15 cellular contexts compared by ENCODE assay signal in the genomic region with DNA sequence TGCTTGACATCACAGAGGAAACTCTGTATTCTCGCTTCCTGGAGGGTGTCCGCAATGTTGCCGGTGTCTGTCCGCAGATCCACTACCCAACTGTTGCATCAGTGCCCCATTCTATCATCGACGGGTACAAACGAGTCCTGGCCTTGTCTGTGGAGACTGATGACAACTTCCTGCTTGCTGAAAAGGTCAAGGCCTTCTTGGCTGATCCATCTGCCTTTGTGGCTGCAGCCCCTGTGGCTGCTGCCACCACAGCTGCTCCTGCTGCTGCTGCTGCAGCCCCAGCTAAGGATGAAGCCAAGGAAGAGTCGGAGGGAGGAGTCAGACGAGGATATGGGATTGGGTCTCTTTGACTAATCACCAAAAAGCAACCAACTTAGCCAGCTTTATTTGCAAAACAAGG. TPM values are rescaled to one million over a fixed set of nuclear protein-coding genes. Genes with fewer than 3 reads are reported as not detected.
"Had no signal": no experiment of that assay in that cellular context is flagged by ENCODE, and none has a peak within 500 bp of the region (broad histone marks: within the 10 kb centered on the region; RNA-seq: fewer than 3 reads in every experiment).

No MANE protein-coding gene starts in this region.

- H3K36me3 ChIP-seq: breast epithelium, right atrium auricular region, tibial artery, vagina, WERI-Rb-1 had no signal

- H3K27ac Mint-ChIP-seq: activated CD4-positive, alpha-beta T cell treated with anti-CD3 and anti-CD28 coated beads for 36 hours; activated CD8-positive, alpha-beta T cell treated with anti-CD3 and anti-CD28 coated beads for 36 hours; activated naive CD8-positive, alpha-beta T cell treated with anti-CD3 and anti-CD28 coated beads, Interleukin-2, amount 10 ng/mL, durations not matched to agents 7 days and 5 days; natural killer cell; stimulated activated effector memory CD8-positive, alpha-beta T cell treated with anti-CD3 and anti-CD28 coated beads, Interleukin-12 subunit alpha, Interleukin-12 subunit beta, amount 100 ng/mL, for 72 hours had no signal

- H3K27ac ChIP-seq: breast epithelium, dorsolateral prefrontal cortex, right atrium auricular region, tibial artery, vagina, WERI-Rb-1 had no signal

- DNase-seq: activated CD4-positive, alpha-beta T cell treated with anti-CD3 and anti-CD28 coated beads for 36 hours; activated CD8-positive, alpha-beta memory T cell treated with anti-CD3 and anti-CD28 coated beads, Interleukin-2, amount 50 U/mL, for 48 hours; activated CD8-positive, alpha-beta T cell treated with anti-CD3 and anti-CD28 coated beads for 36 hours; activated naive CD8-positive, alpha-beta T cell treated with anti-CD3 and anti-CD28 coated beads, Interleukin-2, amount 10 ng/mL, durations not matched to agents 7 days and 5 days; aorta; left colon; natural killer cell; tibial artery; WERI-Rb-1 had no signal

- H3K27me3 ChIP-seq: breast epithelium, dorsolateral prefrontal cortex, right atrium auricular region, vagina had no signal

- H3K36me3 Mint-ChIP-seq: activated naive CD8-positive, alpha-beta T cell treated with anti-CD3 and anti-CD28 coated beads, Interleukin-2, amount 10 ng/mL, durations not matched to agents 7 days and 5 days; natural killer cell; stimulated activated effector memory CD8-positive, alpha-beta T cell treated with anti-CD3 and anti-CD28 coated beads, Interleukin-12 subunit alpha, Interleukin-12 subunit beta, amount 100 ng/mL, for 72 hours had no signal

- H3K4me3 ChIP-seq: breast epithelium, lung, right atrium auricular region, tibial artery, vagina had no signal

- H3K4me3 Mint-ChIP-seq: activated CD4-positive, alpha-beta T cell treated with anti-CD3 and anti-CD28 coated beads for 36 hours; activated CD8-positive, alpha-beta T cell treated with anti-CD3 and anti-CD28 coated beads for 36 hours; activated naive CD8-positive, alpha-beta T cell treated with anti-CD3 and anti-CD28 coated beads, Interleukin-2, amount 10 ng/mL, durations not matched to agents 7 days and 5 days; natural killer cell; stimulated activated effector memory CD8-positive, alpha-beta T cell treated with anti-CD3 and anti-CD28 coated beads, Interleukin-12 subunit alpha, Interleukin-12 subunit beta, amount 100 ng/mL, for 72 hours had no signal

- H3K4me1 ChIP-seq: breast epithelium, tibial artery, vagina had no signal

- H3K9me3 ChIP-seq: breast epithelium, right atrium auricular region, tibial artery, vagina had no signal

- H3K4me1 Mint-ChIP-seq: activated CD4-positive, alpha-beta T cell treated with anti-CD3 and anti-CD28 coated beads for 36 hours; activated naive CD8-positive, alpha-beta T cell treated with anti-CD3 and anti-CD28 coated beads, Interleukin-2, amount 10 ng/mL, durations not matched to agents 7 days and 5 days; natural killer cell; stimulated activated effector memory CD8-positive, alpha-beta T cell treated with anti-CD3 and anti-CD28 coated beads, Interleukin-12 subunit alpha, Interleukin-12 subunit beta, amount 100 ng/mL, for 72 hours had no signal

- ATAC-seq: activated CD4-positive, alpha-beta T cell treated with anti-CD3 and anti-CD28 coated beads for 36 hours; activated CD8-positive, alpha-beta T cell treated with anti-CD3 and anti-CD28 coated beads for 36 hours; left colon; natural killer cell; stimulated activated effector memory CD8-positive, alpha-beta T cell treated with anti-CD3 and anti-CD28 coated beads, Interleukin-12 subunit alpha, Interleukin-12 subunit beta, amount 100 ng/mL, for 72 hours had no signal

- H3K27me3 Mint-ChIP-seq: activated CD4-positive, alpha-beta T cell treated with anti-CD3 and anti-CD28 coated beads for 36 hours; activated CD8-positive, alpha-beta T cell treated with anti-CD3 and anti-CD28 coated beads for 36 hours had no signal

- H3K9me3 Mint-ChIP-seq: activated CD8-positive, alpha-beta T cell treated with anti-CD3 and anti-CD28 coated beads for 36 hours; activated naive CD8-positive, alpha-beta T cell treated with anti-CD3 and anti-CD28 coated beads, Interleukin-2, amount 10 ng/mL, durations not matched to agents 7 days and 5 days; natural killer cell; stimulated activated effector memory CD8-positive, alpha-beta T cell treated with anti-CD3 and anti-CD28 coated beads, Interleukin-12 subunit alpha, Interleukin-12 subunit beta, amount 100 ng/mL, for 72 hours had no signal

RNA-seq across cellular contexts. Expression of a gene that starts 56.4 kb away (rescaled TPM):
- total RNA-seq: activated CD8-positive, alpha-beta T cell treated with anti-CD3 and anti-CD28 coated beads for 36 hours; activated naive CD8-positive, alpha-beta T cell treated with anti-CD3 and anti-CD28 coated beads, Interleukin-2, amount 10 ng/mL, durations not matched to agents 7 days and 5 days had no signal
